In genomic region chr19:45598267-45599011, GRCh38 we compare ENCODE assay signal across 9 cellular contexts. TPM values are rescaled to one million over a fixed set of nuclear protein-coding genes. Genes with fewer than 3 reads are reported as not detected.
DNase-seq lines count a peak whose midpoint lies in the region; ATAC-seq and TF ChIP-seq lines count a peak whose summit lies in the region.
"Had no signal": no experiment of that assay in that cellular context is flagged by ENCODE, and none has a peak within 500 bp of the region (broad histone marks: within the 10 kb centered on the region; RNA-seq: fewer than 3 reads in every experiment).

No MANE protein-coding gene starts in this region.

- no peaks in the 10 kb centered on the region for H3K9me3 ChIP-seq in prostate gland

- peaks cover 82% of the 10 kb centered on the region for H3K27me3 ChIP-seq in GM23338 (ENCODE audit: insufficient read depth)
- H3K27me3 ChIP-seq in mesendoderm (ENCODE audit: insufficient read depth, low read length, poor library complexity), result peaks cover 39% of the 10 kb centered on the region
- H3K27me3 ChIP-seq in prostate gland (replicated peaks; ENCODE audit: insufficient read depth), result peaks cover 15% of the 10 kb centered on the region

- no peak overlapping the region for H3K27ac Mint-ChIP-seq in GM23338
- no peak overlapping the region for H3K27ac Mint-ChIP-seq in activated CD4-positive, alpha-beta memory T cell treated with anti-CD3 and anti-CD28 coated beads, Interleukin-2, amount 10 ng/mL, durations not matched to agents 7 days and 5 days
- H3K27ac Mint-ChIP-seq in activated CD4-positive, alpha-beta memory T cell treated with anti-CD3 and anti-CD28 coated beads for 36 hours, result no peak overlapping the region

- H3K79me2 ChIP-seq in GM23338 (replicated peaks; ENCODE audit: insufficient read depth), result no peaks in the 10 kb centered on the region
- H3K79me2 ChIP-seq in mesendoderm (ENCODE audit: control insufficient read depth, insufficient read depth, low read length), result no peaks in the 10 kb centered on the region

- no peak overlapping the region for H3K23ac ChIP-seq in mesendoderm (ENCODE audit: low read length)

- no peak for TF ChIP-seq CTCF in GM23338 (conservative IDR thresholded peaks at IDR 0.05; ENCODE audit: low read depth in 2 of 2)
- TF ChIP-seq CTCF in prostate gland (IDR thresholded peaks at IDR 0.05), result no peak

- peaks cover 53% of the 10 kb centered on the region for H3K4me1 ChIP-seq in GM23338 (ENCODE audit: insufficient read depth)
- H3K4me1 ChIP-seq in mesendoderm (ENCODE audit: control insufficient read depth, low read depth, low read length), result peaks cover 8% of the 10 kb centered on the region
- no peaks in the 10 kb centered on the region for H3K4me1 ChIP-seq in prostate gland (replicated peaks)

- no peak overlapping the region for H2BK15ac ChIP-seq in mesendoderm (replicated peaks; ENCODE audit: low read depth)

- no peak overlapping the region for H4K5ac ChIP-seq in mesendoderm (ENCODE audit: low read length)

- H2AK5ac ChIP-seq in mesendoderm (ENCODE audit: low read length), result no peak overlapping the region

- POLR2A ChIA-PET in activated CD4-positive, alpha-beta memory T cell treated with anti-CD3 and anti-CD28 coated beads, Interleukin-2, amount 10 ng/mL, durations not matched to agents 7 days and 5 days (lab: Charles Lee), result interaction anchor here (1.3 kb wide), 1 partner anchor 44 kb away, joined by 8 read pairs; no protein-coding TSS in a partner anchor
- POLR2A ChIA-PET in activated CD4-positive, alpha-beta memory T cell treated with anti-CD3 and anti-CD28 coated beads for 36 hours (lab: Charles Lee), result interaction anchor here (0.5 to 1.7 kb wide), 2 partner anchors 43 to 259 kb away, joined by 4 to 5 read pairs; no protein-coding TSS in a partner anchor

- peak; percentile 6; the same call in 2 of the 3 replicates for ATAC-seq in GM23338
- ATAC-seq in GM21526 (IDR thresholded peaks at IDR 0.05; ENCODE audit: low FRiP score, unreplicated experiment), result no peak

- peaks cover 54% of the 10 kb centered on the region for H3K4me1 Mint-ChIP-seq in GM23338
- peaks cover 22% of the 10 kb centered on the region for H3K4me1 Mint-ChIP-seq in activated CD4-positive, alpha-beta memory T cell treated with anti-CD3 and anti-CD28 coated beads, Interleukin-2, amount 10 ng/mL, durations not matched to agents 7 days and 5 days
- H3K4me1 Mint-ChIP-seq in activated CD4-positive, alpha-beta memory T cell treated with anti-CD3 and anti-CD28 coated beads for 36 hours (ENCODE audit: low read depth), result peaks cover 28% of the 10 kb centered on the region

- CTCF ChIA-PET in activated CD4-positive, alpha-beta memory T cell treated with anti-CD3 and anti-CD28 coated beads, Interleukin-2, amount 10 ng/mL, durations not matched to agents 7 days and 5 days (lab: Charles Lee), result interaction anchor here (0.9 to 1.6 kb wide), 3 partner anchors 10 to 41 kb away, joined by 3 to 4 read pairs (median 3); partner anchors contain the start of gene EML2
- CTCF ChIA-PET in activated CD4-positive, alpha-beta memory T cell treated with anti-CD3 and anti-CD28 coated beads for 36 hours (lab: Charles Lee), result interaction anchor here (0.5 to 1.2 kb wide), 3 partner anchors 10 to 94 kb away, joined by 3 read pairs; partner anchors contain the start of gene QPCTL

- no peak overlapping the region for H3K18ac ChIP-seq in mesendoderm (ENCODE audit: low read length)

- H3F3A ChIP-seq in GM23338 (replicated peaks; ENCODE audit: low read depth), result peaks cover 22% of the 10 kb centered on the region; the same call in 1 of the 2 replicates

- H3K4me3 ChIP-seq in GM23338, result peak overlapping the region; percentile 67
- H3K4me3 ChIP-seq in mesendoderm (ENCODE audit: low read length), result no peak overlapping the region
- H3K4me3 ChIP-seq in prostate gland, result no peak overlapping the region

- H3K9me2 ChIP-seq in GM23338 (ENCODE audit: insufficient read depth), result no peaks in the 10 kb centered on the region

- no peak overlapping the region for H4K8ac ChIP-seq in mesendoderm (ENCODE audit: low read depth, low read length)

- H3K79me1 ChIP-seq in mesendoderm (ENCODE audit: low read length), result no peaks in the 10 kb centered on the region

- no CpG with 5 or more reads among the region's 22 CpGs for WGBS in mesendoderm (ENCODE audit: extremely low coverage, insufficient coverage, low lambda C conversion rate)
- WGBS in prostate gland, result 6% methylated on average over 22 of the region's 22 CpGs

- H2AFZ ChIP-seq in GM23338, result peak overlapping the region; percentile 91

- H3K27ac ChIP-seq in GM23338 (ENCODE audit: low read depth), result no peak overlapping the region
- peak overlapping the region; percentile 71 for H3K27ac ChIP-seq in angular gyrus (ENCODE audit: low read depth, low read length)
- H3K27ac ChIP-seq in mesendoderm (ENCODE audit: low read depth, low read length), result no peak overlapping the region
- no peak overlapping the region for H3K27ac ChIP-seq in prostate gland
- H3K27ac ChIP-seq: epithelial cell of prostate had no signal

- H3K9me3 Mint-ChIP-seq in GM23338, result no peaks in the 10 kb centered on the region
- H3K9me3 Mint-ChIP-seq in activated CD4-positive, alpha-beta memory T cell treated with anti-CD3 and anti-CD28 coated beads, Interleukin-2, amount 10 ng/mL, durations not matched to agents 7 days and 5 days, result no peaks in the 10 kb centered on the region
- H3K9me3 Mint-ChIP-seq in activated CD4-positive, alpha-beta memory T cell treated with anti-CD3 and anti-CD28 coated beads for 36 hours, result no peaks in the 10 kb centered on the region

- no peak overlapping the region for H3K4ac ChIP-seq in mesendoderm (ENCODE audit: low read depth, low read length)

- intact Hi-C loops in prostate gland (cut with DNase I), result no loop called here
- intact Hi-C loops in activated CD4-positive, alpha-beta memory T cell treated with anti-CD3 and anti-CD28 coated beads for 36 hours (cut with micrococcal nuclease), result no loop called here

- DNase-seq in AG08395 (ENCODE audit: low spot score) (peak; percentile 21), GM23338 (ENCODE audit: low spot score) (no peak), mesendoderm (no peak), prostate gland (ENCODE audit: low spot score) (no peak)
- no peak for DNase-seq in activated CD4-positive, alpha-beta memory T cell treated with anti-CD3 and anti-CD28 coated beads, Interleukin-2, amount 10 ng/mL, durations not matched to agents 7 days and 5 days
- DNase-seq in activated CD4-positive, alpha-beta memory T cell treated with anti-CD3 and anti-CD28 coated beads for 36 hours, result no peak

- H3K36me3 ChIP-seq in GM23338 (ENCODE audit: insufficient read depth) (no peaks in the 10 kb centered on the region), mesendoderm (ENCODE audit: control insufficient read depth, insufficient read depth, low read length) (no peaks in the 10 kb centered on the region), prostate gland (no peaks in the 10 kb centered on the region)

- no peak for TF ChIP-seq POLR2A in prostate gland (IDR thresholded peaks at IDR 0.05)

- peak overlapping the region; percentile 65 for H3K4me3 Mint-ChIP-seq in GM23338
- H3K4me3 Mint-ChIP-seq in activated CD4-positive, alpha-beta memory T cell treated with anti-CD3 and anti-CD28 coated beads, Interleukin-2, amount 10 ng/mL, durations not matched to agents 7 days and 5 days, result no peak overlapping the region
- no peak overlapping the region for H3K4me3 Mint-ChIP-seq in activated CD4-positive, alpha-beta memory T cell treated with anti-CD3 and anti-CD28 coated beads for 36 hours

- H3K56ac ChIP-seq in mesendoderm (ENCODE audit: low read length), result peak overlapping the region; percentile 74

- H3K27me3 Mint-ChIP-seq in GM23338 (ENCODE audit: insufficient read depth, low read depth, poor library complexity), result peaks cover 65% of the 10 kb centered on the region
- H3K27me3 Mint-ChIP-seq in activated CD4-positive, alpha-beta memory T cell treated with anti-CD3 and anti-CD28 coated beads, Interleukin-2, amount 10 ng/mL, durations not matched to agents 7 days and 5 days, result peaks cover 79% of the 10 kb centered on the region
- H3K27me3 Mint-ChIP-seq in activated CD4-positive, alpha-beta memory T cell treated with anti-CD3 and anti-CD28 coated beads for 36 hours, result peaks cover 71% of the 10 kb centered on the region

- H3K9ac ChIP-seq in mesendoderm (ENCODE audit: low read length), result peak overlapping the region; percentile 38

- H2BK120ac ChIP-seq in mesendoderm (ENCODE audit: low read depth, low read length), result no peak overlapping the region

- no peaks in the 10 kb centered on the region; the same call in 2 of the 3 replicates for H3K36me3 Mint-ChIP-seq in GM23338 (ENCODE audit: low read depth)
- H3K36me3 Mint-ChIP-seq in activated CD4-positive, alpha-beta memory T cell treated with anti-CD3 and anti-CD28 coated beads, Interleukin-2, amount 10 ng/mL, durations not matched to agents 7 days and 5 days (ENCODE audit: low read depth), result no peaks in the 10 kb centered on the region
- peaks cover 4% of the 10 kb centered on the region for H3K36me3 Mint-ChIP-seq in activated CD4-positive, alpha-beta memory T cell treated with anti-CD3 and anti-CD28 coated beads for 36 hours

- H3K4me2 ChIP-seq in GM23338, result peak overlapping the region; percentile 97
- H3K4me2 ChIP-seq in mesendoderm (ENCODE audit: low read length), result peak overlapping the region; percentile 79

- H2BK5ac ChIP-seq in mesendoderm (ENCODE audit: low read length), result no peak overlapping the region

- H4K20me1 ChIP-seq in GM23338 (replicated peaks; ENCODE audit: insufficient read depth), result no peaks in the 10 kb centered on the region; the same call in 1 of the 2 replicates

RNA-seq across cellular contexts. Expression of gene GPR4, which starts 3.6 kb away (rescaled TPM):
- 0.14 and 0.35 TPM in 2 replicates for total RNA-seq in GM23338 (2014; rRNA removed; shearing (Covaris generic))
- polyA plus RNA-seq in GM23338 (2016; fragmentation: Nextera tagmentation; extraction: Ambion mirVana), result 0.06 and 0.59 TPM in 2 replicates
- 0.14 TPM for polyA plus RNA-seq in mesendoderm (2013, experiment 1 of 2)
- polyA plus RNA-seq in mesendoderm (2013, experiment 2 of 2), result 0.10 TPM
- not detected for total RNA-seq in activated CD4-positive, alpha-beta memory T cell treated with anti-CD3 and anti-CD28 coated beads, Interleukin-2, amount 10 ng/mL, durations not matched to agents 7 days and 5 days
- 1 to 10 TPM in 1 of 2 donors, under 1 TPM in 1; 0.55 to 2.4 TPM for total RNA-seq in prostate gland
- not detected for total RNA-seq in activated CD4-positive, alpha-beta memory T cell treated with anti-CD3 and anti-CD28 coated beads for 36 hours

RNA-seq across cellular contexts. Expression of gene OPA3, which starts 13.8 kb away (rescaled TPM):
- total RNA-seq in GM23338 (2014; rRNA removed; shearing (Covaris generic)), result 13.5 and 14.5 TPM in 2 replicates
- 9.1 and 11.5 TPM in 2 replicates for polyA plus RNA-seq in GM23338 (2016; fragmentation: Nextera tagmentation; extraction: Ambion mirVana)
- 7.5 TPM for polyA plus RNA-seq in mesendoderm (2013, experiment 1 of 2)
- 7.5 TPM for polyA plus RNA-seq in mesendoderm (2013, experiment 2 of 2)
- total RNA-seq in activated CD4-positive, alpha-beta memory T cell treated with anti-CD3 and anti-CD28 coated beads, Interleukin-2, amount 10 ng/mL, durations not matched to agents 7 days and 5 days, result 10 to 100 TPM; 12.0 to 12.9 TPM
- total RNA-seq in prostate gland, result 10 to 100 TPM in 1 of 2 donors, 1 to 10 TPM in 1; 7.2 to 14.5 TPM
- total RNA-seq in activated CD4-positive, alpha-beta memory T cell treated with anti-CD3 and anti-CD28 coated beads for 36 hours, result 10 to 100 TPM; 10.8 to 11.0 TPM

RNA-seq across cellular contexts. Expression of gene EML2, which starts 40.8 kb away (rescaled TPM):
- total RNA-seq in GM23338 (2014; rRNA removed; shearing (Covaris generic)), result 28.9 and 33.9 TPM in 2 replicates
- 7.1 and 8.0 TPM in 2 replicates for polyA plus RNA-seq in GM23338 (2016; fragmentation: Nextera tagmentation; extraction: Ambion mirVana)
- polyA plus RNA-seq in mesendoderm (2013, experiment 1 of 2), result 5.3 TPM
- 5.6 TPM for polyA plus RNA-seq in mesendoderm (2013, experiment 2 of 2)
- total RNA-seq in activated CD4-positive, alpha-beta memory T cell treated with anti-CD3 and anti-CD28 coated beads, Interleukin-2, amount 10 ng/mL, durations not matched to agents 7 days and 5 days, result 100 to 1,000 TPM; 136 to 146 TPM
- 10 to 100 TPM; 47.3 to 55.6 TPM for total RNA-seq in prostate gland
- 100 to 1,000 TPM; 159 to 183 TPM for total RNA-seq in activated CD4-positive, alpha-beta memory T cell treated with anti-CD3 and anti-CD28 coated beads for 36 hours
